ENCODE assay signal across 11 cellular contexts in the genomic region with DNA sequence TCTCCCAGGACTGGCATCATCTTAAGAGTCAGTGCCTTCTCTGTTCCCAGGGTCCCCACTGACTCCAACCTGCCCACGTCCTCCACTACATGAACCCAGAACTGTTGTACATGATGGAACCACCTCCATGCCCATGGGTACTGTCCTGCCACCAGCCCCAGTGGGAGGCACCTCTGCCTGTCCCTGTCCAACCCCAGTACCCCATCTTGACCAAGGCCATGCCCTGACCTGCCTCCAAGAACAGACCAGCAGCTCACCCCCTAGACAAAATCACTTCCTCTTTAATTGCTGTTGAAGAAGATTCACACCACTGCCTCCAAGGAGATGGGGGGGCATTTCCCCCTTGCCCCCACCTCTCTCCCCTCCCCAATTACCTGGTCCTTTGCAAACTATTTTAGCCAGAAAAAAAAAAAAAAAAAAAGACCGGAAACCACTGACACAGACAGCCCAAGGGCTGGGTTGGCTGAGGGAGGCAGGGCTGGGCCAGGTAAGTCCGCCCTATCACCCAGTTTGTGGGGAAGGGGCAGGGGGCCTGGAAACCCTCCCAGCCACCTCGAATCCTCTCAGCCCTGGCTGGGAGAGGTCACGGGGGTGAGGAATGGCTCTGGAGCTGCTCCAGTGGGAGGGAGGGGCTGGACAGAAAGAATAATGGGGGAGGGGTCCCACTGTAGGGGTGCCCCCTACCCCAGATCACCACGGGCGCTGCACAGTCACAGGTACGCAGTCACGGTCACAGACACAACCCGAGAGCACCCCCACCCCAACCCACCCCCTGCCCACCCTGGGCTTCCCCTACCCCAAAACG. TPM values are rescaled to one million over a fixed set of nuclear protein-coding genes. Genes with fewer than 3 reads are reported as not detected.
DNase-seq lines count a peak whose midpoint lies in the region; ATAC-seq, FAIRE-seq and TF ChIP-seq lines count a peak whose summit lies in the region.
"Had no signal": no experiment of that assay in that cellular context is flagged by ENCODE, and none has a peak within 500 bp of the region (broad histone marks: within the 10 kb centered on the region; RNA-seq: fewer than 3 reads in every experiment).

No MANE protein-coding gene starts in this region.

- intact Hi-C loops in GM12878 (cut with micrococcal nuclease; ENCODE audit: unreplicated experiment): no loop called here

- SMC1A ChIA-PET in GM12878 (lab: Charles Lee; ENCODE audit: uncharacterized antibody, unreplicated experiment): no interaction called here

- H4K20me1 ChIP-seq in GM12878 (ENCODE audit: control insufficient read depth, insufficient read depth): no peaks in the 10 kb centered on the region
- H4K20me1 ChIP-seq in osteoblast (ENCODE audit: insufficient read depth, low read length): peaks cover 2% of the 10 kb centered on the region

- RAD21 ChIA-PET in GM12878 (lab: Charles Lee; ENCODE audit: unreplicated experiment): no interaction called here

- no peaks in the 10 kb centered on the region for H3K27me3 ChIP-seq in GM12878 (replicated peaks in 1 of 2; ENCODE audit: control insufficient read depth in 2 of 2, insufficient read depth in 2 of 2, low read length in 1 of 2)
- H3K27me3 ChIP-seq in osteoblast (ENCODE audit: insufficient read depth, low read length): peaks cover 7% of the 10 kb centered on the region
- H3K27me3 ChIP-seq: upper lobe of right lung had no signal

- H3K9ac ChIP-seq in GM12878 (ENCODE audit: control insufficient read depth, insufficient read depth, low read length): no peak overlapping the region

- FAIRE-seq in GM12878 (lab: Jason Lieb, UNC): no peak
- FAIRE-seq: bronchial epithelial cell had no signal

- H3K36me3 ChIP-seq in GM12878 (ENCODE audit: control insufficient read depth in 2 of 2, insufficient read depth in 2 of 2, low read length in 1 of 2) (peaks cover 5 to 8% of the 10 kb centered on the region in 2 experiments; a peak in 3 of 4 replicates), osteoblast (ENCODE audit: insufficient read depth, low read length) (peaks cover 4% of the 10 kb centered on the region)

- H3K9me3 ChIP-seq in GM12878 (replicated peaks; ENCODE audit: control insufficient read depth, insufficient read depth, low read length): no peaks in the 10 kb centered on the region
- no peaks in the 10 kb centered on the region for H3K9me3 ChIP-seq in osteoblast (ENCODE audit: low read depth, low read length)
- H3K9me3 ChIP-seq: heart left ventricle, upper lobe of right lung had no signal

- no peaks in the 10 kb centered on the region for H3K4me1 ChIP-seq in GM12878 (ENCODE audit: control insufficient read depth, insufficient read depth, low read length)
- H3K4me1 ChIP-seq in osteoblast (ENCODE audit: insufficient read depth, low read length): peaks cover 4% of the 10 kb centered on the region

- H2AFZ ChIP-seq in GM12878 (ENCODE audit: control insufficient read depth, low read depth, low read length): no peak overlapping the region
- H2AFZ ChIP-seq in osteoblast (ENCODE audit: low read length): no peak overlapping the region

- no peak for TF ChIP-seq EP300 in GM12878 (IDR thresholded peaks at IDR 0.05; ENCODE audit: borderline replicate concordance in 1 of 2, control insufficient read depth in 1 of 2, low read depth in 2 of 2, low read length in 2 of 2)

- in situ Hi-C loops in GM12878 (cut with MboI): no loop called here

- CTCF ChIA-PET in GM12878 (lab: Yijun Ruan, JAX): interaction anchor here (0.6 to 1.6 kb wide), 2 partner anchors 17 to 159 kb away, joined by 3 to 5 read pairs; no protein-coding TSS in a partner anchor

- H3K27ac ChIP-seq in GM12878 (ENCODE audit: control insufficient read depth, insufficient read depth) (no peak overlapping the region), osteoblast (ENCODE audit: low read depth, low read length) (no peak overlapping the region)

- H3K4me2 ChIP-seq in GM12878 (ENCODE audit: control insufficient read depth, insufficient read depth) (no peak overlapping the region), osteoblast (ENCODE audit: insufficient read depth, low read length) (no peak overlapping the region)

- DNase-seq in activated CD8-positive, alpha-beta memory T cell treated with anti-CD3 and anti-CD28 coated beads for 24 hours: peak; percentile 45
- no peak for DNase-seq in activated CD8-positive, alpha-beta memory T cell treated with anti-CD3 and anti-CD28 coated beads, Interleukin-2, amount 50 U/mL, for 48 hours
- peak; percentile 18 for DNase-seq in GM20000 (ENCODE audit: low spot score)
- no peak for DNase-seq in GM12878 (ENCODE audit: low read depth, low spot score)
- peak; percentile 74 for DNase-seq in osteoblast (ENCODE audit: insufficient read length, low spot score, missing footprints)
- DNase-seq in T1000 (lab: John Stamatoyannopoulos, UW): no peak
- no peak for DNase-seq in GM19240 (ENCODE audit: insufficient read length, low spot score)
- no peak for DNase-seq in globus pallidus (ENCODE audit: low spot score)

- peak; percentile 33 for ATAC-seq in GM12878

- H3K4me3 ChIP-seq in GM12878: no peak overlapping the region
- no peak overlapping the region for H3K4me3 ChIP-seq in osteoblast (ENCODE audit: insufficient read depth, low read length)

- H3K79me2 ChIP-seq in GM12878 (ENCODE audit: control insufficient read depth, insufficient read depth, low read length) (no peaks in the 10 kb centered on the region), osteoblast (ENCODE audit: insufficient read depth, low read length) (no peaks in the 10 kb centered on the region)

- no peak; the same call in 1 of the 2 replicates for TF ChIP-seq POLR2A in GM12878 (IDR thresholded peaks at IDR 0.05; ENCODE audit: low read depth, low read length)

- TF ChIP-seq RAD21 in GM12878 (IDR thresholded peaks at IDR 0.05; ENCODE audit: insufficient read depth, low read depth, low read length): no peak

- TF ChIP-seq CTCF in GM20000 (IDR thresholded peaks at IDR 0.05; ENCODE audit: extremely low read depth, missing control alignments) (no peak), GM12878 (IDR thresholded peaks at IDR 0.05 in 2 of 3, conservative IDR thresholded peaks at IDR 0.05 in 1 of 3; ENCODE audit: control insufficient read depth in 2 of 3, extremely low read depth in 1 of 3, insufficient read depth in 1 of 3, low read depth in 3 of 3, low read length in 3 of 3) (no peak), osteoblast (IDR thresholded peaks at IDR 0.05; ENCODE audit: extremely low read depth, low read depth, low read length) (no peak)

- POLR2A ChIA-PET in GM12878 (lab: Charles Lee): no interaction called here

- 74% methylated on average over 11 of the region's 11 CpGs for WGBS in GM12878 (ENCODE audit: insufficient coverage, insufficient replicate concordance, low lambda C conversion rate, missing lambda C conversion rate)

- BruUV-seq in GM12878 (replicated peaks; lab: Mats Ljungman, UMichigan): no TSS peak

RNA-seq across cellular contexts. Expression of a gene that starts 13.4 kb away (rescaled TPM):
- total RNA-seq in GM12878 (2013; cell fraction: nucleolus; rRNA removed): 13.0 and 14.1 TPM in 2 replicates
- total RNA-seq in GM12878 (2014; rRNA removed) (11.1 and 14.1 TPM in 2 replicates), GM12878 (2014; rRNA removed; fragmentation: Illumina TruSeq; extraction: Trizol) (10.2 and 13.9 TPM in 2 replicates), GM12878 (2021) (17.9 and 19.8 TPM in 2 replicates), osteoblast (0.29 and 0.72 TPM in 2 replicates)
- polyA plus RNA-seq in GM12878 (2011; ENCODE audit: low read depth): 6.7 TPM
- polyA plus RNA-seq in GM12878 (2011; rRNA removed) (11.6 and 13.9 TPM in 2 replicates), GM12878 (2014; fragmentation: Illumina TruSeq; extraction: Trizol) (6.8 and 10.6 TPM in 2 replicates), GM12878 (2014; fragmentation: Nextera tagmentation; extraction: Ambion mirVana) (under 1 TPM; 0.29 to 0.47 TPM), GM12878 (2014; rRNA removed) (11.3 and 13.6 TPM in 2 replicates), GM12878 (2016; fragmentation: Nextera tagmentation; extraction: Ambion mirVana) (1 to 10 TPM; 2.5 to 2.8 TPM)
- 10.5 and 13.7 TPM in 2 replicates for polyA plus RNA-seq in GM12878 (2011; cell fraction: cytosol; rRNA removed)
- polyA plus RNA-seq in GM12878 (2011; cell fraction: nucleus; rRNA removed): 28.7 and 34.5 TPM in 2 replicates
- polyA plus RNA-seq in GM12878 (2012): 9.1 and 10.5 TPM in 2 replicates
- polyA minus RNA-seq in GM12878 (2011; rRNA and poly(A)+ RNA removed): 9.4 and 16.3 TPM in 2 replicates
- 6.4 and 8.3 TPM in 2 replicates for polyA minus RNA-seq in GM12878 (2011; cell fraction: cytosol; rRNA and poly(A)+ RNA removed)
- 8.0 and 19.8 TPM in 2 replicates for polyA minus RNA-seq in GM12878 (2011; cell fraction: nucleus; rRNA and poly(A)+ RNA removed)

RNA-seq across cellular contexts. Expression of a gene that starts 19.7 kb away (rescaled TPM):
- 28.1 and 28.4 TPM in 2 replicates for total RNA-seq in GM12878 (2013; cell fraction: nucleolus; rRNA removed)
- total RNA-seq in GM12878 (2014; rRNA removed): 24.8 and 32.7 TPM in 2 replicates
- 18.8 and 21.7 TPM in 2 replicates for total RNA-seq in GM12878 (2014; rRNA removed; fragmentation: Illumina TruSeq; extraction: Trizol)
- 11.8 and 13.8 TPM in 2 replicates for total RNA-seq in GM12878 (2021)
- 16.0 TPM for polyA plus RNA-seq in GM12878 (2011; ENCODE audit: low read depth)
- polyA plus RNA-seq in GM12878 (2011; rRNA removed): 32.2 and 40.4 TPM in 2 replicates
- 23.1 and 29.6 TPM in 2 replicates for polyA plus RNA-seq in GM12878 (2011; cell fraction: cytosol; rRNA removed)
- polyA plus RNA-seq in GM12878 (2011; cell fraction: nucleus; rRNA removed): 16.6 and 19.0 TPM in 2 replicates
- polyA plus RNA-seq in GM12878 (2012): 27.7 and 28.4 TPM in 2 replicates
- polyA plus RNA-seq in GM12878 (2014; fragmentation: Illumina TruSeq; extraction: Trizol): 24.7 and 27.0 TPM in 2 replicates
- polyA plus RNA-seq in GM12878 (2014; fragmentation: Nextera tagmentation; extraction: Ambion mirVana): 10 to 100 TPM; 23.4 to 25.1 TPM
- polyA plus RNA-seq in GM12878 (2014; rRNA removed): 19.0 and 20.8 TPM in 2 replicates
- 10 to 100 TPM; 27.7 to 30.0 TPM for polyA plus RNA-seq in GM12878 (2016; fragmentation: Nextera tagmentation; extraction: Ambion mirVana)
- 24.3 and 40.1 TPM in 2 replicates for polyA minus RNA-seq in GM12878 (2011; rRNA and poly(A)+ RNA removed)
- polyA minus RNA-seq in GM12878 (2011; cell fraction: cytosol; rRNA and poly(A)+ RNA removed): 8.2 and 9.2 TPM in 2 replicates
- polyA minus RNA-seq in GM12878 (2011; cell fraction: nucleus; rRNA and poly(A)+ RNA removed): 10.5 and 15.4 TPM in 2 replicates
- 37.4 and 41.6 TPM in 2 replicates for total RNA-seq in osteoblast

RNA-seq across cellular contexts. Expression of a gene that starts 27.0 kb away (rescaled TPM):
- 35.5 and 41.8 TPM in 2 replicates for total RNA-seq in GM12878 (2013; cell fraction: nucleolus; rRNA removed)
- total RNA-seq in GM12878 (2014; rRNA removed) (201 and 202 TPM in 2 replicates), GM12878 (2014; rRNA removed; fragmentation: Illumina TruSeq; extraction: Trizol) (116 and 120 TPM in 2 replicates), GM12878 (2021) (189 TPM in 2 replicates), osteoblast (275 and 293 TPM in 2 replicates)
- polyA plus RNA-seq in GM12878 (2011; ENCODE audit: low read depth): 74.3 TPM
- polyA plus RNA-seq in GM12878 (2011; rRNA removed) (155 and 251 TPM in 2 replicates), GM12878 (2014; fragmentation: Illumina TruSeq; extraction: Trizol) (213 and 240 TPM in 2 replicates), GM12878 (2014; fragmentation: Nextera tagmentation; extraction: Ambion mirVana) (10 to 100 TPM; 26.1 to 45.7 TPM), GM12878 (2014; rRNA removed) (237 and 311 TPM in 2 replicates), GM12878 (2016; fragmentation: Nextera tagmentation; extraction: Ambion mirVana) (100 to 1,000 TPM; 344 to 385 TPM)
- polyA plus RNA-seq in GM12878 (2011; cell fraction: cytosol; rRNA removed): 241 and 318 TPM in 2 replicates
- polyA plus RNA-seq in GM12878 (2011; cell fraction: nucleus; rRNA removed): 132 and 140 TPM in 2 replicates
- polyA plus RNA-seq in GM12878 (2012): 98.0 and 98.2 TPM in 2 replicates
- polyA minus RNA-seq in GM12878 (2011; rRNA and poly(A)+ RNA removed): 134 and 149 TPM in 2 replicates
- 49.7 and 57.6 TPM in 2 replicates for polyA minus RNA-seq in GM12878 (2011; cell fraction: cytosol; rRNA and poly(A)+ RNA removed)
- 32.0 and 54.1 TPM in 2 replicates for polyA minus RNA-seq in GM12878 (2011; cell fraction: nucleus; rRNA and poly(A)+ RNA removed)

RNA-seq across cellular contexts. Expression of a gene that starts 29.8 kb away (rescaled TPM):
- total RNA-seq in GM12878 (2013; cell fraction: nucleolus; rRNA removed): 20.5 and 20.9 TPM in 2 replicates
- total RNA-seq in GM12878 (2014; rRNA removed) (15.6 and 17.6 TPM in 2 replicates), GM12878 (2014; rRNA removed; fragmentation: Illumina TruSeq; extraction: Trizol) (10.3 and 10.4 TPM in 2 replicates), GM12878 (2021) (25.5 and 26.7 TPM in 2 replicates), osteoblast (0.59 and 0.72 TPM in 2 replicates)
- polyA plus RNA-seq in GM12878 (2011; ENCODE audit: low read depth): 7.7 TPM
- polyA plus RNA-seq in GM12878 (2011; rRNA removed) (11.1 and 16.6 TPM in 2 replicates), GM12878 (2014; fragmentation: Illumina TruSeq; extraction: Trizol) (17.9 and 20.6 TPM in 2 replicates), GM12878 (2014; fragmentation: Nextera tagmentation; extraction: Ambion mirVana) (1 to 10 TPM; 2.4 to 5.1 TPM), GM12878 (2014; rRNA removed) (29.3 and 32.3 TPM in 2 replicates), GM12878 (2016; fragmentation: Nextera tagmentation; extraction: Ambion mirVana) (1 to 10 TPM; 3.3 to 4.0 TPM)
- 20.0 and 26.5 TPM in 2 replicates for polyA plus RNA-seq in GM12878 (2011; cell fraction: cytosol; rRNA removed)
- polyA plus RNA-seq in GM12878 (2011; cell fraction: nucleus; rRNA removed): 36.0 and 36.4 TPM in 2 replicates
- polyA plus RNA-seq in GM12878 (2012): 18.9 and 20.4 TPM in 2 replicates
- 17.7 and 24.6 TPM in 2 replicates for polyA minus RNA-seq in GM12878 (2011; rRNA and poly(A)+ RNA removed)
- 4.9 and 6.8 TPM in 2 replicates for polyA minus RNA-seq in GM12878 (2011; cell fraction: cytosol; rRNA and poly(A)+ RNA removed)
- 7.3 and 12.1 TPM in 2 replicates for polyA minus RNA-seq in GM12878 (2011; cell fraction: nucleus; rRNA and poly(A)+ RNA removed)

RNA-seq across cellular contexts. Expression of a gene that starts 31.2 kb away (rescaled TPM):
- total RNA-seq in GM12878 (2013; cell fraction: nucleolus; rRNA removed): 168 and 196 TPM in 2 replicates
- total RNA-seq in GM12878 (2014; rRNA removed) (83.4 and 83.9 TPM in 2 replicates), GM12878 (2014; rRNA removed; fragmentation: Illumina TruSeq; extraction: Trizol) (68.8 and 74.9 TPM in 2 replicates), GM12878 (2021) (87.2 and 101 TPM in 2 replicates), osteoblast (152 and 211 TPM in 2 replicates)
- polyA plus RNA-seq in GM12878 (2011; ENCODE audit: low read depth): 73.5 TPM
- polyA plus RNA-seq in GM12878 (2011; rRNA removed) (85.7 and 106 TPM in 2 replicates), GM12878 (2014; fragmentation: Illumina TruSeq; extraction: Trizol) (58.2 and 82.7 TPM in 2 replicates), GM12878 (2014; fragmentation: Nextera tagmentation; extraction: Ambion mirVana) (1 to 10 TPM; 5.2 to 8.4 TPM), GM12878 (2014; rRNA removed) (78.6 and 79.0 TPM in 2 replicates), GM12878 (2016; fragmentation: Nextera tagmentation; extraction: Ambion mirVana) (10 to 100 TPM; 78.9 to 79.4 TPM)
- 111 and 179 TPM in 2 replicates for polyA plus RNA-seq in GM12878 (2011; cell fraction: cytosol; rRNA removed)
- 320 and 332 TPM in 2 replicates for polyA plus RNA-seq in GM12878 (2011; cell fraction: nucleus; rRNA removed)
- polyA plus RNA-seq in GM12878 (2012): 95.5 and 119 TPM in 2 replicates
- 96.3 and 167 TPM in 2 replicates for polyA minus RNA-seq in GM12878 (2011; rRNA and poly(A)+ RNA removed)
- polyA minus RNA-seq in GM12878 (2011; cell fraction: cytosol; rRNA and poly(A)+ RNA removed): 30.5 and 33.5 TPM in 2 replicates
- polyA minus RNA-seq in GM12878 (2011; cell fraction: nucleus; rRNA and poly(A)+ RNA removed): 51.4 and 63.3 TPM in 2 replicates

Comparison
In these comparisons a context has a peak if more than half of its experiments do, and no peak if none do; other contexts are left out.
1. DNase-seq: peak in activated CD8-positive, alpha-beta memory T cell treated with anti-CD3 and anti-CD28 coated beads for 24 hours (single experiment), GM20000 (single experiment) and osteoblast (single experiment); none in activated CD8-positive, alpha-beta memory T cell treated with anti-CD3 and anti-CD28 coated beads, Interleukin-2, amount 50 U/mL, for 48 hours (single experiment), GM12878 (single experiment), T1000 (single experiment), GM19240 (single experiment) and globus pallidus (single experiment).